In genomic region chr12:71938728-71939385, GRCh38 we compare ENCODE assay signal across 1 cellular context.
TF ChIP-seq lines count a peak whose summit lies in the region.

Gene TPH2 (plus strand): TSS chr12:71938845. CDS start chr12:71938987, 142 bp downstream.

TF ChIP-seq in K562, 482 proteins besides CTCF, POLR2A, EP300 and RAD21 (continued from another document):
- peak; percentile 91 for TF ChIP-seq NKRF (IDR thresholded peaks at IDR 0.05; ENCODE audit: borderline replicate concordance)
- TF ChIP-seq, protein P1, sequence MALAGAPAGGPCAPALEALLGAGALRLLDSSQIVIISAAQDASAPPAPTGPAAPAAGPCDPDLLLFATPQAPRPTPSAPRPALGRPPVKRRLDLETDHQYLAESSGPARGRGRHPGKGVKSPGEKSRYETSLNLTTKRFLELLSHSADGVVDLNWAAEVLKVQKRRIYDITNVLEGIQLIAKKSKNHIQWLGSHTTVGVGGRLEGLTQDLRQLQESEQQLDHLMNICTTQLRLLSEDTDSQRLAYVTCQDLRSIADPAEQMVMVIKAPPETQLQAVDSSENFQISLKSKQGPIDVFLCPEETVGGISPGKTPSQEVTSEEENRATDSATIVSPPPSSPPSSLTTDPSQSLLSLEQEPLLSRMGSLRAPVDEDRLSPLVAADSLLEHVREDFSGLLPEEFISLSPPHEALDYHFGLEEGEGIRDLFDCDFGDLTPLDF (CRISPR knock-in tag; IDR thresholded peaks at IDR 0.05): peak; percentile 79
- TF ChIP-seq FOXP1 (CRISPR knock-in tag; IDR thresholded peaks at IDR 0.05): 0 out of 2 replicates have a peak, but pooled peaks have one; percentile 38
- TF ChIP-seq SETDB1 (IDR thresholded peaks at IDR 0.05; ENCODE audit: low read length): no peak
- TF ChIP-seq CTBP1 (IDR thresholded peaks at IDR 0.05; ENCODE audit: borderline replicate concordance): peak; percentile 22; the same call in 1 of the 2 replicates
- TF ChIP-seq CC2D1A (IDR thresholded peaks at IDR 0.05): 0 out of 2 replicates have a peak, but pooled peaks have one; percentile 58
- no peak for TF ChIP-seq ZKSCAN1 (IDR thresholded peaks at IDR 0.05; ENCODE audit: low read depth, low read length)
- TF ChIP-seq ZBTB40 (IDR thresholded peaks at IDR 0.05): peak; percentile 57; the same call in 1 of the 2 replicates
- no peak for TF ChIP-seq ZBTB40 (CRISPR knock-in tag; IDR thresholded peaks at IDR 0.05)
- TF ChIP-seq ETV5 (CRISPR knock-in tag; IDR thresholded peaks at IDR 0.05; ENCODE audit: low read depth): peak; percentile 65; the same call in 1 of the 2 replicates
- no peak for TF ChIP-seq RBM34 (IDR thresholded peaks at IDR 0.05; ENCODE audit: borderline replicate concordance, insufficient read depth, low read length)
- no peak for TF ChIP-seq E2F6 (IDR thresholded peaks at IDR 0.05; ENCODE audit: borderline replicate concordance in 1 of 2, extremely low read depth in 1 of 2, insufficient read depth in 1 of 2, insufficient read length in 1 of 2, low read depth in 1 of 2, low read length in 1 of 2, poor library complexity in 1 of 2, severe bottlenecking in 1 of 2)
- TF ChIP-seq BRD4 (IDR thresholded peaks at IDR 0.05): no peak
- TF ChIP-seq, protein P2, sequence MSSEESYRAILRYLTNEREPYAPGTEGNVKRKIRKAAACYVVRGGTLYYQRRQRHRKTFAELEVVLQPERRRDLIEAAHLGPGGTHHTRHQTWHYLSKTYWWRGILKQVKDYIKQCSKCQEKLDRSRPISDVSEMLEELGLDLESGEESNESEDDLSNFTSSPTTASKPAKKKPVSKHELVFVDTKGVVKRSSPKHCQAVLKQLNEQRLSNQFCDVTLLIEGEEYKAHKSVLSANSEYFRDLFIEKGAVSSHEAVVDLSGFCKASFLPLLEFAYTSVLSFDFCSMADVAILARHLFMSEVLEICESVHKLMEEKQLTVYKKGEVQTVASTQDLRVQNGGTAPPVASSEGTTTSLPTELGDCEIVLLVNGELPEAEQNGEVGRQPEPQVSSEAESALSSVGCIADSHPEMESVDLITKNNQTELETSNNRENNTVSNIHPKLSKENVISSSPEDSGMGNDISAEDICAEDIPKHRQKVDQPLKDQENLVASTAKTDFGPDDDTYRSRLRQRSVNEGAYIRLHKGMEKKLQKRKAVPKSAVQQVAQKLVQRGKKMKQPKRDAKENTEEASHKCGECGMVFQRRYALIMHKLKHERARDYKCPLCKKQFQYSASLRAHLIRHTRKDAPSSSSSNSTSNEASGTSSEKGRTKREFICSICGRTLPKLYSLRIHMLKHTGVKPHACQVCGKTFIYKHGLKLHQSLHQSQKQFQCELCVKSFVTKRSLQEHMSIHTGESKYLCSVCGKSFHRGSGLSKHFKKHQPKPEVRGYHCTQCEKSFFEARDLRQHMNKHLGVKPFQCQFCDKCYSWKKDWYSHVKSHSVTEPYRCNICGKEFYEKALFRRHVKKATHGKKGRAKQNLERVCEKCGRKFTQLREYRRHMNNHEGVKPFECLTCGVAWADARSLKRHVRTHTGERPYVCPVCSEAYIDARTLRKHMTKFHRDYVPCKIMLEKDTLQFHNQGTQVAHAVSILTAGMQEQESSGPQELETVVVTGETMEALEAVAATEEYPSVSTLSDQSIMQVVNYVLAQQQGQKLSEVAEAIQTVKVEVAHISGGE (CRISPR knock-in tag; IDR thresholded peaks at IDR 0.05): 0 out of 6 replicates have a peak, but pooled peaks of 1 of the 3 experiments have one; percentile 11
- no peak for TF ChIP-seq TBL1XR1 (IDR thresholded peaks at IDR 0.05; ENCODE audit: low read length in 2 of 2)
- TF ChIP-seq KLF16 (IDR thresholded peaks at IDR 0.05): 0 out of 2 replicates have a peak, but pooled peaks have one; percentile 36
- TF ChIP-seq ZNF584 (CRISPR knock-in tag; IDR thresholded peaks at IDR 0.05; ENCODE audit: low read depth): 0 out of 2 replicates have a peak, but pooled peaks have one; percentile 47
- TF ChIP-seq EHMT2 (IDR thresholded peaks at IDR 0.05): peak; percentile 99
- no peak for TF ChIP-seq ZNF436 (CRISPR knock-in tag; IDR thresholded peaks at IDR 0.05)
- TF ChIP-seq PRMT5 (CRISPR knock-in tag; IDR thresholded peaks at IDR 0.05): 0 out of 2 replicates have a peak, but pooled peaks have one; percentile 82
- 0 out of 2 replicates have a peak, but pooled peaks have one; percentile 29 for TF ChIP-seq ZC3H11A (IDR thresholded peaks at IDR 0.05; ENCODE audit: low read depth, low read length)
- peak; percentile 5 for TF ChIP-seq ZFP36 (IDR thresholded peaks at IDR 0.05; ENCODE audit: low read depth, low read length, partially characterized antibody)
